Comparison of ENCODE assay signal across 9 cellular contexts in the genomic region with DNA sequence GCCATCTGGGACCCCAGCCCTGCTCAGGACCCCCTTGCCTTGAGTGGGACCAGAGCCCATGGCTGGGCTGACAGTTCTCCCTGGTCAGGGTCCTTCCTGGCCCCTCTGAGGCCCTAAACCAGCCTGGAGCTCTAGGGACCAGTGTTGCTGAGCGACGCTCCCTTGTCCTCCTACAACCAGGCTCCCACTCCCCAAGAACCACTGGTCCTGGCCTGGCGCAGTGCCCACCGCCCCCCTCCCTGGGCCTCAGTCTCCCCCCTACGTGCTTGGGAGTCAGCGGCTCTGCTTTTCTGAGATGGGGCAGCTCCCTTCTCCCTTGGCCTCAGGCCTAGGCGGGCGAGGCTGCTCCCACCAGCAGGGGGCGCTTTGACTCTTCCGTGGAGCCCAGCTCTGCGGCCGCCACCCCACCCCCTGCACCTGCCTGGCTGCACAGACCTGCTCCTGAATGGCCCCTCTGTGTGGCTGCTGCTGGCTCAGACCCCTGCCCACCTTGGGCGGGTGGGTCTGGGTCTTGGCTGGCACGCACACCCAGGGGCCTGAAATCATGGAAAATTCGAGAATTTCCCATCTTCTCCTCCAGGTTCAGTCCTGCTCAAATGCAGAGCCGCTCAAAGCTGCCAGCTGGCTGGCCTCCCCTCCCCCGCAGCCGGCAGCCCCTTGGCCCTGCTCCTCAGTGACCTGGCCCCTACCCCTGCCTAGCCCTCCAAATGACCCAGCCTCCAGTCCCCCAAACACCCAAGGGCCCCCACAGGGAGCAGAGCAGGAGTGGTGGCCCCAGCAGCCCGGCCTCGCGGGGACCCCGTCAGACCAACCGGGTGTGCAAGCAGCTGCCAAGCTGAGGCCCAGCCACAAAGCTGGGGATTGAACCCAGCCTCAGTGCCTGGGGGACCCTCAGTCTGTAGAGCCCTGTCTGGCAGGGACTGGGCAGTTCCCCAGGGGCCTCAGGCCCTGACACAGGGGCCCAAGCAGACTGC. TPM values are rescaled to one million over a fixed set of nuclear protein-coding genes. Genes with fewer than 3 reads are reported as not detected.
DNase-seq lines count a peak whose midpoint lies in the region; ATAC-seq and TF ChIP-seq lines count a peak whose summit lies in the region.
"Had no signal": no experiment of that assay in that cellular context is flagged by ENCODE, and none has a peak within 500 bp of the region (broad histone marks: within the 10 kb centered on the region; RNA-seq: fewer than 3 reads in every experiment).

No MANE protein-coding gene starts in this region.

- POLR2A ChIA-PET in CD8-positive, alpha-beta memory T cell (lab: Charles Lee) = interaction anchor here (0.6 to 1.2 kb wide), 3 partner anchors 65 to 269 kb away, joined by 3 to 5 read pairs (median 4); partner anchors contain the start of gene MRPL23
- POLR2A ChIA-PET in HEK293T (lab: Yijun Ruan, JAX) = interaction anchor here (0.6 to 1.5 kb wide), 4 partner anchors 63 to 230 kb away, joined by 3 to 5 read pairs (median 4); no protein-coding TSS in a partner anchor

- peaks cover 3 to 33% (median 12%) of the 10 kb centered on the region in 3 donors for H3K4me1 Mint-ChIP-seq in CD8-positive, alpha-beta memory T cell

- DNase-seq in CD8-positive, alpha-beta memory T cell = peak; percentile 59 to 83 (median 75)
- DNase-seq in HEK293T (ENCODE audit: extremely low spot score) (peak; percentile 89), NCI-H345 (lab: John Stamatoyannopoulos, UW) (peak; percentile 81), dedifferentiated amniotic fluid mesenchymal stem cell (ENCODE audit: extremely low spot score) (peak; percentile 58), lung (ENCODE audit: low spot score) (peak; percentile 74)
- DNase-seq in activated CD4-positive, alpha-beta T cell treated with anti-CD3 and anti-CD28 coated beads, Interleukin-2, amount 50 U/mL, for 1 hour = peak; percentile 80
- peak; percentile 61 to 82 (median 63) for DNase-seq in stimulated activated CD4-positive, alpha-beta T cell treated with anti-CD3 and anti-CD28 coated beads, TNF-alpha, amount 100 ng/mL, for 48 hours (ENCODE audit: low read depth in 3 of 3)

- H3K4me3 Mint-ChIP-seq in CD8-positive, alpha-beta memory T cell = no peak overlapping the region

- H3K27ac ChIP-seq in CD8-positive, alpha-beta memory T cell (ENCODE audit: low read depth, low read length) = no peak overlapping the region
- H3K27ac ChIP-seq in lung (ENCODE audit: low read depth in 1 of 2, low read length in 1 of 2) = peak overlapping the region in 1 of 2 donors; percentile 93

- CTCF ChIA-PET in CD8-positive, alpha-beta memory T cell (lab: Charles Lee) = interaction anchor here (0.8 to 4.5 kb wide), 28 partner anchors 9 to 273 kb away, joined by 3 to 93 read pairs (median 6); partner anchors contain the start of genes LSP1, MRPL23, PRR33 and SYT8
- CTCF ChIA-PET in HEK293T (lab: Yijun Ruan, JAX) = interaction anchor here (0.5 to 2.0 kb wide), 18 partner anchors 26 to 274 kb away, joined by 3 to 47 read pairs (median 4); partner anchors contain the start of gene TNNT3

- peak overlapping the region in 1 of 8 donors; percentile 38 for H3K27ac Mint-ChIP-seq in CD8-positive, alpha-beta memory T cell

- H3K4me3 ChIP-seq in CD8-positive, alpha-beta memory T cell (ENCODE audit: low read length) = no peak overlapping the region
- H3K4me3 ChIP-seq in lung = no peak overlapping the region

- peak; percentile 84 for TF ChIP-seq CTCF in lung (IDR thresholded peaks at IDR 0.05; ENCODE audit: control extremely low read depth, extremely low read depth)

- peaks cover 0 to 18% (median 0%) of the 10 kb centered on the region in 3 donors for H3K36me3 Mint-ChIP-seq in CD8-positive, alpha-beta memory T cell

- no peaks in the 10 kb centered on the region for H3K27me3 ChIP-seq in CD8-positive, alpha-beta memory T cell (ENCODE audit: insufficient read depth, low read length, poor library complexity, severe bottlenecking)
- H3K27me3 ChIP-seq in lung (ENCODE audit: control insufficient read depth, insufficient read depth) = no peaks in the 10 kb centered on the region

- H3K9me3 Mint-ChIP-seq in CD8-positive, alpha-beta memory T cell = no peaks in the 10 kb centered on the region

- peaks cover 36% of the 10 kb centered on the region for H3K36me3 ChIP-seq in CD8-positive, alpha-beta memory T cell (ENCODE audit: insufficient read depth, low read length)
- no peaks in the 10 kb centered on the region for H3K36me3 ChIP-seq in lung (ENCODE audit: control insufficient read depth in 2 of 2, insufficient read depth in 2 of 2, low read length in 2 of 2)

- WGBS in lung, 2 donors = 37% methylated on average over 23 of the region's 23 CpGs

- no peaks in the 10 kb centered on the region for H3K9me3 ChIP-seq in CD8-positive, alpha-beta memory T cell (ENCODE audit: low read length)
- no peaks in the 10 kb centered on the region for H3K9me3 ChIP-seq in lung (ENCODE audit: control insufficient read depth in 2 of 2, insufficient read depth in 1 of 2, low read length in 1 of 2)

- peaks cover 8% of the 10 kb centered on the region for H3K4me1 ChIP-seq in CD8-positive, alpha-beta memory T cell (ENCODE audit: insufficient read depth, low read length)
- peaks cover 0 to 6% of the 10 kb centered on the region in 2 donors for H3K4me1 ChIP-seq in lung (ENCODE audit: control insufficient read depth in 2 of 2, insufficient read depth in 2 of 2, low read length in 2 of 2)

- no peaks in the 10 kb centered on the region for H3K27me3 Mint-ChIP-seq in CD8-positive, alpha-beta memory T cell

- peak; percentile 85 for ATAC-seq in lung (ENCODE audit: insufficient read depth, low FRiP score)
- ATAC-seq in GM21390 (IDR thresholded peaks at IDR 0.05; ENCODE audit: unreplicated experiment) = no peak

TF ChIP-seq in HEK293T, 16 proteins besides CTCF, POLR2A, EP300 and RAD21:
- TF ChIP-seq SUZ12 (IDR thresholded peaks at IDR 0.05) = no peak
- no peak for TF ChIP-seq FOXA1 (IDR thresholded peaks at IDR 0.05)
- no peak for TF ChIP-seq FOXK2 (IDR thresholded peaks at IDR 0.05)
- no peak for TF ChIP-seq NFRKB (IDR thresholded peaks at IDR 0.05)
- no peak for TF ChIP-seq PKNOX1 (IDR thresholded peaks at IDR 0.05)
- TF ChIP-seq HDGF (IDR thresholded peaks at IDR 0.05; ENCODE audit: borderline replicate concordance) = no peak
- TF ChIP-seq SP1 (IDR thresholded peaks at IDR 0.05) = no peak

RNA-seq across cellular contexts. Expression of gene PRR33, which starts 9.1 kb away (rescaled TPM):
- not detected for total RNA-seq in CD8-positive, alpha-beta memory T cell
- polyA plus RNA-seq in CD8-positive, alpha-beta memory T cell = 0.17 TPM
- not detected for total RNA-seq in lung
- polyA plus RNA-seq in lung = under 1 TPM; 0.08 to 0.13 TPM
- total RNA-seq: T-helper 2 cell treated with Interferon-gamma antibody and Interleukin-4, amounts not matched to agents 100 ng/mL and 5 ng/mL, for 36 hours had no signal

RNA-seq across cellular contexts. Expression of gene LSP1, which starts 29.7 kb away (rescaled TPM):
- total RNA-seq in CD8-positive, alpha-beta memory T cell = 100 to 1,000 TPM; 226 to 230 TPM
- polyA plus RNA-seq in CD8-positive, alpha-beta memory T cell = 496 TPM
- total RNA-seq in lung = 10 to 100 TPM; 44.9 to 72.1 TPM
- polyA plus RNA-seq in lung = 100 to 1,000 TPM in 1 of 2 donors, 10 to 100 TPM in 1; 95.7 to 121 TPM

RNA-seq across cellular contexts. Expression of gene TNNT3, which starts 37.0 kb away (rescaled TPM):
- total RNA-seq in CD8-positive, alpha-beta memory T cell = 1 to 10 TPM; 1.4 to 1.6 TPM
- not detected for polyA plus RNA-seq in CD8-positive, alpha-beta memory T cell
- 1 to 10 TPM; 7.1 to 8.0 TPM for total RNA-seq in lung
- polyA plus RNA-seq in lung = 1 to 10 TPM; 1.6 to 3.0 TPM

RNA-seq across cellular contexts. Expression of gene TNNI2, which starts 43.8 kb away (rescaled TPM):
- total RNA-seq in CD8-positive, alpha-beta memory T cell = under 1 TPM in 1 of 2 experiments, not detected in 1; 0.33 TPM
- not detected for polyA plus RNA-seq in CD8-positive, alpha-beta memory T cell
- total RNA-seq in lung = 10 to 100 TPM in 1 of 2 donors, 1 to 10 TPM in 1; 3.1 to 14.3 TPM
- 10 to 100 TPM; 10.1 to 35.8 TPM for polyA plus RNA-seq in lung

RNA-seq across cellular contexts. Expression of gene SYT8, which starts 47.8 kb away (rescaled TPM):
- not detected for total RNA-seq in CD8-positive, alpha-beta memory T cell
- not detected for polyA plus RNA-seq in CD8-positive, alpha-beta memory T cell
- 10 to 100 TPM in 1 of 2 donors, 1 to 10 TPM in 1; 2.7 to 40.6 TPM for total RNA-seq in lung
- 10 to 100 TPM; 15.0 to 18.9 TPM for polyA plus RNA-seq in lung
- total RNA-seq: T-helper 2 cell treated with Interferon-gamma antibody and Interleukin-4, amounts not matched to agents 100 ng/mL and 5 ng/mL, for 36 hours had no signal
